In the genomic region with DNA sequence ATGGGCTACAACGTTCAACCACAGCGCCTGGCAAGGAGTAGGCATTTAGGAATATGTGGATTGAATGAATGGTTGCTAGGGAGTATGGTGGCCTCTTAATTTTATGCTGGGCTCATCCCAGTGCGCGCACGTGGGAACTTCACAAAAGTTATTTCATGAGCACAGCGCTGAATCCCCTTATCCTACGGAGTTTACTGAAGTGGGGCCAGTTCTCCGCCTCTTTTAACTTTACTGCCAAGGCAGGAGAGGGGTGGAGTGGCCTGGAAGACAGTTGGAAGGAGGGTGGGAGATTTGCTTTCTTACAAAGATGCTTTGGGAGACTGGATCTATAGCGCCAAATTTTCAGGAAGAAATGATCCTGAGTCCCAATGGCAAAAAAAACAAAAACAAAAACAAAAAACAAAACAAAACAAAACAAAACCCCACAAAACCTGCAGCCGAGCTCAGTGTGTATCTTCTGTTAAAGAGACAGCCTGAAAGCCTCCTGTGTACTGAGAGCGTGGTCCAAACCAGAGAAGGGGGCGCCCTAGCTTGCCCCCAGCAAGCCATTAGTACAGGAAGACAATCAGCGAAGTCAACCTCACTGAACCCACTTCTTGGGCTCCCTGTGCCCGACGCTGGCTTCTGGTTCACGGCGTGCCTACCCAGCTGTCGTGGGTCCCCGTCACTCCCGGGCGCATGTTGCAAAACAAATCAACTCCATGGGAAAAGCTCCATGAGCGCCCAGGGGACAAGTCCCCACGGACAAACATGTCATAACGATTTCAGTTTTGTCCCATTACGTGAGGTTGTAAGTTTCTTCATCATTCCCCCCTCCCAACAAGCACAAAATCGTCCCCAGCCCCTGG, we compare ENCODE assay signal across 12 cellular contexts.
A peak's percentile ranks its signal among the peaks of the same experiment; 100 is the strongest.
DNase-seq lines count a peak whose midpoint lies in the region; ATAC-seq, FAIRE-seq and TF ChIP-seq lines count a peak whose summit lies in the region.
"Had no signal": no experiment of that assay in that cellular context is flagged by ENCODE, and none has a peak within 500 bp of the region (broad histone marks: within the 10 kb centered on the region; RNA-seq: fewer than 3 reads in every experiment).

No MANE protein-coding gene starts in this region.

- no peaks in the 10 kb centered on the region for H3K36me3 Mint-ChIP-seq in GM23338 (ENCODE audit: low read depth)
- H3K36me3 Mint-ChIP-seq: activated naive CD8-positive, alpha-beta T cell; CD4-positive, alpha-beta memory T cell had no signal

- no peaks in the 10 kb centered on the region for H3K9me2 ChIP-seq in GM23338 (ENCODE audit: insufficient read depth)

- no peak overlapping the region for H3K9ac ChIP-seq in iPS-20b (ENCODE audit: low read depth, low read length)

- H3K4me3 Mint-ChIP-seq in GM23338 = peak overlapping the region; percentile 79
- H3K4me3 Mint-ChIP-seq: activated naive CD8-positive, alpha-beta T cell; CD4-positive, alpha-beta memory T cell; effector memory CD8-positive, alpha-beta T cell had no signal

- FAIRE-seq in GM12891 (lab: Jason Lieb, UNC) = no peak
- FAIRE-seq: pancreas had no signal

- H3K9me3 Mint-ChIP-seq in GM23338 = no peaks in the 10 kb centered on the region

- peaks cover 41% of the 10 kb centered on the region for H3K27me3 Mint-ChIP-seq in GM23338 (ENCODE audit: insufficient read depth, low read depth, poor library complexity)

- peaks cover 6% of the 10 kb centered on the region; the same call in 1 of the 3 replicates for H3K4me1 Mint-ChIP-seq in GM23338
- H3K4me1 Mint-ChIP-seq: CD4-positive, alpha-beta memory T cell had no signal

- no peak overlapping the region for H3K27ac Mint-ChIP-seq in GM23338
- H3K27ac Mint-ChIP-seq: activated naive CD8-positive, alpha-beta T cell; effector memory CD8-positive, alpha-beta T cell had no signal

- no peaks in the 10 kb centered on the region for H3K79me2 ChIP-seq in GM23338 (replicated peaks; ENCODE audit: insufficient read depth)

- DNase-seq in GM23338 (ENCODE audit: low spot score) = peak; percentile 21
- DNase-seq in RPMI8226 = peak; percentile 33
- DNase-seq in retina = peak; percentile 76
- DNase-seq in GM12891 (ENCODE audit: insufficient read length, low spot score) = no peak
- no peak for DNase-seq in cerebellum (ENCODE audit: low spot score)
- DNase-seq: CD4-positive, alpha-beta memory T cell; effector memory CD8-positive, alpha-beta T cell had no signal

- H3K27ac ChIP-seq in GM23338 (ENCODE audit: low read depth) (no peak overlapping the region), iPS-20b (ENCODE audit: low read length) (no peak overlapping the region)
- H3K27ac ChIP-seq: pancreas had no signal

- TF ChIP-seq POLR2A in GM12891 (IDR thresholded peaks at IDR 0.05; ENCODE audit: low read depth, low read length) = no peak

- H3K4me2 ChIP-seq in GM23338 = peak overlapping the region; percentile 97

- 0 out of 2 replicates have a peak, but pooled peaks cover 4% of the 10 kb centered on the region for H3F3A ChIP-seq in GM23338 (replicated peaks; ENCODE audit: low read depth)

- H3K4me3 ChIP-seq in GM23338 = peak overlapping the region; percentile 81
- H3K4me3 ChIP-seq in iPS-20b (ENCODE audit: low read length) = peak overlapping the region; percentile 77

- peak; percentile 10 for ATAC-seq in GM23338
- no peak for ATAC-seq in HG03432 (IDR thresholded peaks at IDR 0.05; ENCODE audit: unreplicated experiment)
- ATAC-seq in GM21619 (IDR thresholded peaks at IDR 0.05; ENCODE audit: unreplicated experiment) = no peak
- ATAC-seq: effector memory CD8-positive, alpha-beta T cell had no signal

- H3K9me3 ChIP-seq in iPS-20b (ENCODE audit: insufficient read depth, low read depth, low read length) = no peaks in the 10 kb centered on the region
- H3K9me3 ChIP-seq: pancreas had no signal

- H3K4me1 ChIP-seq in GM23338 (ENCODE audit: insufficient read depth) (peaks cover 8% of the 10 kb centered on the region), iPS-20b (ENCODE audit: insufficient read depth, low read length) (no peaks in the 10 kb centered on the region)
- H3K4me1 ChIP-seq: pancreas had no signal

- peak overlapping the region; percentile 97 for H2AFZ ChIP-seq in GM23338

- H3K36me3 ChIP-seq in GM23338 (ENCODE audit: insufficient read depth) (no peaks in the 10 kb centered on the region), iPS-20b (ENCODE audit: insufficient read depth, low read depth, low read length) (no peaks in the 10 kb centered on the region)
- H3K36me3 ChIP-seq: pancreas had no signal

- TF ChIP-seq CTCF in GM23338 (conservative IDR thresholded peaks at IDR 0.05; ENCODE audit: low read depth in 2 of 2) = peak in 1 of 2 experiments; percentile 27; a peak in 2 of 4 replicates

- no peaks in the 10 kb centered on the region for H4K20me1 ChIP-seq in GM23338 (replicated peaks; ENCODE audit: insufficient read depth)

- H3K27me3 ChIP-seq in GM23338 (ENCODE audit: insufficient read depth) (peaks cover 63% of the 10 kb centered on the region), iPS-20b (ENCODE audit: insufficient read depth, low read length) (peaks cover 71% of the 10 kb centered on the region)

TF ChIP-seq in GM12891, 5 proteins besides CTCF, POLR2A, EP300 and RAD21:
- TF ChIP-seq TAF1 (IDR thresholded peaks at IDR 0.05; ENCODE audit: low read depth, low read length) = no peak

Comparison
In these comparisons a context has a peak if more than half of its experiments do, and no peak if none do; other contexts are left out.
1. DNase-seq: peak in GM23338 (single experiment), RPMI8226 (single experiment) and retina (single experiment); none in GM12891 (single experiment) and cerebellum (single experiment).